9 cellular contexts compared by ENCODE assay signal in genomic region chr15:78265137-78265460, GRCh38. TPM values are rescaled to one million over a fixed set of nuclear protein-coding genes. Genes with fewer than 3 reads are reported as not detected.
A peak's percentile ranks its signal among the peaks of the same experiment; 100 is the strongest.
DNase-seq lines count a peak whose midpoint lies in the region; ATAC-seq and TF ChIP-seq lines count a peak whose summit lies in the region.
"Had no signal": no experiment of that assay in that cellular context is flagged by ENCODE, and none has a peak within 500 bp of the region (broad histone marks: within the 10 kb centered on the region; RNA-seq: fewer than 3 reads in every experiment).

No MANE protein-coding gene starts in this region.

- H3K27ac ChIP-seq in Peyer's patch (peak overlapping the region; percentile 44 to 86 (median 78)), neutrophil (no peak overlapping the region), WERI-Rb-1 (no peak overlapping the region)

- DNase-seq in BE2C (no peak), Peyer's patch (no peak), epithelial cell of proximal tubule (ENCODE audit: low read depth) (no peak), Kasumi-1 (lab: John Stamatoyannopoulos, UW) (no peak), WERI-Rb-1 (no peak)
- DNase-seq: GDM1 had no signal

- H3K4me1 ChIP-seq in BE2C (no peaks in the 10 kb centered on the region), Peyer's patch (peaks cover 0 to 14% (median 4%) of the 10 kb centered on the region in 4 donors), neutrophil (ENCODE audit: control insufficient read depth in 1 of 2, insufficient read depth in 1 of 2, low read depth in 1 of 2, low read length in 1 of 2) (peaks cover 10 to 14% of the 10 kb centered on the region in 2 experiments)

- TF ChIP-seq CTCF in BE2C (IDR thresholded peaks at IDR 0.05; ENCODE audit: low read depth, low read length): no peak
- no peak for TF ChIP-seq CTCF in Peyer's patch (IDR thresholded peaks at IDR 0.05)
- TF ChIP-seq CTCF in epithelial cell of proximal tubule (conservative IDR thresholded peaks at IDR 0.05; ENCODE audit: low read depth, low read length): no peak
- no peak for TF ChIP-seq CTCF in neutrophil (IDR thresholded peaks at IDR 0.05)
- no peak for TF ChIP-seq CTCF in WERI-Rb-1 (IDR thresholded peaks at IDR 0.05; ENCODE audit: low read depth, low read length)

- no peaks in the 10 kb centered on the region for H3K36me3 ChIP-seq in BE2C
- no peaks in the 10 kb centered on the region for H3K36me3 ChIP-seq in Peyer's patch
- no peaks in the 10 kb centered on the region for H3K36me3 ChIP-seq in neutrophil
- no peaks in the 10 kb centered on the region for H3K36me3 ChIP-seq in WERI-Rb-1

- no peak for TF ChIP-seq POLR2A in Peyer's patch (IDR thresholded peaks at IDR 0.05)

- H3K4me3 ChIP-seq in BE2C (ENCODE audit: low read depth, low read length) (peak overlapping the region; percentile 51), Peyer's patch (peak overlapping the region; percentile 61 to 72 (median 62)), epithelial cell of proximal tubule (ENCODE audit: low read depth, low read length) (peak overlapping the region; percentile 74), neutrophil (ENCODE audit: low read depth in 1 of 2, low read length in 1 of 2) (peak overlapping the region; percentile 53 to 63), WERI-Rb-1 (ENCODE audit: low read depth, low read length) (no peak overlapping the region)

- no peaks in the 10 kb centered on the region for H3K27me3 ChIP-seq in BE2C
- H3K27me3 ChIP-seq in Peyer's patch: no peaks in the 10 kb centered on the region
- peaks cover 11% of the 10 kb centered on the region for H3K27me3 ChIP-seq in neutrophil
- no peaks in the 10 kb centered on the region for H3K27me3 ChIP-seq in WERI-Rb-1 (ENCODE audit: insufficient read depth, low read depth, severe bottlenecking)

- H3K9me3 ChIP-seq in BE2C: no peaks in the 10 kb centered on the region
- H3K9me3 ChIP-seq in Peyer's patch: no peaks in the 10 kb centered on the region
- no peaks in the 10 kb centered on the region for H3K9me3 ChIP-seq in neutrophil
- no peaks in the 10 kb centered on the region for H3K9me3 ChIP-seq in WERI-Rb-1 (ENCODE audit: severe bottlenecking)

- ATAC-seq in GM19023 (IDR thresholded peaks at IDR 0.05; ENCODE audit: unreplicated experiment) (no peak), HG02623 (IDR thresholded peaks at IDR 0.05; ENCODE audit: unreplicated experiment) (no peak)

RNA-seq across cellular contexts. Expression of gene DNAJA4, which starts 0.7 kb away (rescaled TPM):
- polyA plus RNA-seq in BE2C (2012; ENCODE audit: insufficient read depth, insufficient read length, low read depth): 5.6 TPM
- total RNA-seq in Peyer's patch: 10 to 100 TPM; 25.6 to 48.9 (median 33.5) TPM
- total RNA-seq in epithelial cell of proximal tubule: 10.2 and 11.1 TPM in 2 replicates

RNA-seq across cellular contexts. Expression of gene ACSBG1, which starts 30.7 kb away (rescaled TPM):
- polyA plus RNA-seq in BE2C (2012; ENCODE audit: insufficient read depth, insufficient read length, low read depth): 0.45 TPM
- total RNA-seq in Peyer's patch (not detected), epithelial cell of proximal tubule (0.07 and 0.35 TPM in 2 replicates)

RNA-seq across cellular contexts. Expression of gene SKIC8, which starts 34.3 kb away (rescaled TPM):
- polyA plus RNA-seq in BE2C (2012; ENCODE audit: insufficient read depth, insufficient read length, low read depth): 81.0 TPM
- total RNA-seq in Peyer's patch (10 to 100 TPM; 23.7 to 46.2 (median 43.7) TPM), epithelial cell of proximal tubule (62.7 and 79.1 TPM in 2 replicates)

Comparison
In these comparisons a context has a peak if more than half of its experiments do, and no peak if none do; other contexts are left out.
1. H3K27ac ChIP-seq: peak in Peyer's patch (4 of 4); none in neutrophil (single experiment) and WERI-Rb-1 (single experiment).